In genomic region chr2:10329880-10330699, GRCh38 we compare ENCODE assay signal across 8 cellular contexts.
DNase-seq lines count a peak whose midpoint lies in the region; ATAC-seq lines count a peak whose summit lies in the region.

No MANE protein-coding gene starts in this region.

- peak overlapping the region; percentile 86 to 99 for H3K27ac Mint-ChIP-seq in stimulated activated naive CD8-positive, alpha-beta T cell treated with anti-CD3 and anti-CD28 coated beads, Interleukin-15, amount 100 ng/mL, for 72 hours

- DNase-seq in DMS 273 (lab: John Stamatoyannopoulos, UW; ENCODE audit: unreplicated experiment) (peak; percentile 50), DMS 273 treated with DMSO at 0.1 percent for 48 hours (lab: John Stamatoyannopoulos, UW) (no peak), iris pigment epithelial cell (ENCODE audit: low read depth) (peak; percentile 59), NCI-H2196 treated with DMSO at 0.1 percent for 48 hours (lab: John Stamatoyannopoulos, UW; ENCODE audit: unreplicated experiment) (no peak)
- peak; percentile 59 for DNase-seq in activated CD8-positive, alpha-beta memory T cell treated with anti-CD3 and anti-CD28 coated beads, Interleukin-2, amount 50 U/mL, for 48 hours
- peak in 1 of 2 donors; percentile 28 for DNase-seq in stimulated activated naive CD8-positive, alpha-beta T cell treated with anti-CD3 and anti-CD28 coated beads, Interleukin-15, amount 100 ng/mL, for 72 hours

- H3K9me3 Mint-ChIP-seq in stimulated activated naive CD8-positive, alpha-beta T cell treated with anti-CD3 and anti-CD28 coated beads, Interleukin-15, amount 100 ng/mL, for 72 hours: peaks cover 0 to 4% of the 10 kb centered on the region in 2 donors

- no peaks in the 10 kb centered on the region for H3K27me3 Mint-ChIP-seq in stimulated activated naive CD8-positive, alpha-beta T cell treated with anti-CD3 and anti-CD28 coated beads, Interleukin-15, amount 100 ng/mL, for 72 hours

- peaks cover 93% of the 10 kb centered on the region for H3K4me1 Mint-ChIP-seq in stimulated activated naive CD8-positive, alpha-beta T cell treated with anti-CD3 and anti-CD28 coated beads, Interleukin-15, amount 100 ng/mL, for 72 hours

- peak overlapping the region; percentile 96 to 98 for H3K4me3 Mint-ChIP-seq in stimulated activated naive CD8-positive, alpha-beta T cell treated with anti-CD3 and anti-CD28 coated beads, Interleukin-15, amount 100 ng/mL, for 72 hours

- ATAC-seq in stimulated activated naive CD8-positive, alpha-beta T cell treated with anti-CD3 and anti-CD28 coated beads, Interleukin-15, amount 100 ng/mL, for 72 hours: no peak
- no peak for ATAC-seq in GM21786 (IDR thresholded peaks at IDR 0.05; ENCODE audit: unreplicated experiment)
- no peak for ATAC-seq in HG03045 (IDR thresholded peaks at IDR 0.05; ENCODE audit: unreplicated experiment)

Comparison
In these comparisons a context has a peak if more than half of its experiments do, and no peak if none do; other contexts are left out.
1. DNase-seq: peak in DMS 273 (single experiment), activated CD8-positive, alpha-beta memory T cell treated with anti-CD3 and anti-CD28 coated beads, Interleukin-2, amount 50 U/mL, for 48 hours (single experiment) and iris pigment epithelial cell (single experiment); none in DMS 273 treated with DMSO at 0.1 percent for 48 hours (single experiment) and NCI-H2196 treated with DMSO at 0.1 percent for 48 hours (single experiment).